Comparison of ENCODE assay signal across 8 cellular contexts in the genomic region with DNA sequence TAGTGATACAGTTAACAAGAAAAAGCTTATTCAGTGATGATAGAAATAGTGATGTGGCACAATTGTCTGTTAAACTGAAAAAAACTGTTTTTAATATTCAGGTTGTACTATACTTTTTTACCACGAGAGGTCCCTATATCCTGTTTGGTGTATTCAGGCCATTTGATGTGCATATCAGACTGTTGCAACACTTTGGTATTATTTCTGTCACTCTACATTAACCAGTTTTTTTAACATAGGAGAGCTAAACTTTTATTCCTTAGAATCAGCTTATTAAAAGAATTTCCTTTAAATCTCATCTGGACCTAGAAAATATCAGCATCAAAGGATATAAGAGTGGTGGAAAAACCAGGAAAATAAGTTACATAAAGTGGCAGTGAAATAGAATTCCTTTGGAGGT. TPM values are rescaled to one million over a fixed set of nuclear protein-coding genes. Genes with fewer than 3 reads are reported as not detected.
DNase-seq lines count a peak whose midpoint lies in the region; ATAC-seq and TF ChIP-seq lines count a peak whose summit lies in the region.

No MANE protein-coding gene starts in this region.

- ATAC-seq in CD8-positive, alpha-beta T cell = peak; percentile 87
- ATAC-seq in GM21360 (IDR thresholded peaks at IDR 0.05; ENCODE audit: unreplicated experiment) = peak; percentile 53

- TF ChIP-seq CTCF in CD8-positive, alpha-beta T cell (IDR thresholded peaks at IDR 0.05) = peak; percentile 69
- TF ChIP-seq CTCF in brain (conservative IDR thresholded peaks at IDR 0.05) (peak; percentile 63 to 75), vagina (IDR thresholded peaks at IDR 0.05) (peak in 2 of 3 experiments; percentile 13 to 40)

- peaks cover 14% of the 10 kb centered on the region for H3K36me3 Mint-ChIP-seq in CD8-positive, alpha-beta T cell
- H3K36me3 Mint-ChIP-seq in brain = no peaks in the 10 kb centered on the region

- DNase-seq in CD8-positive, alpha-beta T cell = no peak
- DNase-seq in NCI-H2227 treated with DMSO at 0.1 percent for 48 hours (lab: John Stamatoyannopoulos, UW) (peak; percentile 26), kidney tubule cell (ENCODE audit: low spot score) (peak; percentile 44), vagina (ENCODE audit: extremely low spot score in 2 of 2) (no peak), NCI-H187 treated with DMSO at 0.1 percent for 48 hours (lab: John Stamatoyannopoulos, UW) (no peak)
- DNase-seq in stimulated activated CD8-positive, alpha-beta memory T cell treated with anti-CD3 and anti-CD28 coated beads, Interleukin-4, amount 100 ng/mL, for 48 hours = no peak

- H3K9me3 ChIP-seq in CD8-positive, alpha-beta T cell (ENCODE audit: low read length) = no peaks in the 10 kb centered on the region
- no peaks in the 10 kb centered on the region for H3K9me3 ChIP-seq in vagina

- intact Hi-C loops in CD8-positive, alpha-beta T cell (cut with DNase I, micrococcal nuclease) = loop anchor here (2.0 to 10.0 kb wide), 7 partner anchors 50 to 430 kb away; a partner anchor contains a TSS
- intact Hi-C loops in vagina (cut with DNase I) = no loop called here

- H3K4me1 Mint-ChIP-seq in CD8-positive, alpha-beta T cell (ENCODE audit: low read depth) = peaks cover 5% of the 10 kb centered on the region
- H3K4me1 Mint-ChIP-seq in brain = peaks cover 22% of the 10 kb centered on the region

- H3K27ac ChIP-seq in CD8-positive, alpha-beta T cell (ENCODE audit: low read depth, low read length) = no peak overlapping the region
- no peak overlapping the region for H3K27ac ChIP-seq in vagina

- H3K27me3 ChIP-seq in CD8-positive, alpha-beta T cell (ENCODE audit: insufficient read depth, low read length) = no peaks in the 10 kb centered on the region
- no peaks in the 10 kb centered on the region for H3K27me3 ChIP-seq in vagina

- H3K36me3 ChIP-seq in CD8-positive, alpha-beta T cell (ENCODE audit: insufficient read depth, low read length) = peaks cover 5% of the 10 kb centered on the region
- H3K36me3 ChIP-seq in vagina = peaks cover 0 to 6% of the 10 kb centered on the region in 2 donors

- H3K27ac Mint-ChIP-seq in CD8-positive, alpha-beta T cell = peak overlapping the region; percentile 27
- peak overlapping the region in 2 of 5 experiments; percentile 7 to 56 for H3K27ac Mint-ChIP-seq in brain

- POLR2A ChIA-PET in CD8-positive, alpha-beta T cell (lab: Charles Lee) = interaction anchor here (1.8 kb wide), 1 partner anchor 62 kb away, joined by 6 read pairs; a partner anchor contains a TSS

- H3K4me3 Mint-ChIP-seq in CD8-positive, alpha-beta T cell = no peak overlapping the region
- peak overlapping the region in 1 of 5 experiments; percentile 8 for H3K4me3 Mint-ChIP-seq in brain

- no peaks in the 10 kb centered on the region for H3K4me1 ChIP-seq in CD8-positive, alpha-beta T cell (ENCODE audit: insufficient read depth, low read length)
- no peaks in the 10 kb centered on the region for H3K4me1 ChIP-seq in vagina

- TF ChIP-seq POLR2A in vagina (IDR thresholded peaks at IDR 0.05) = no peak

- H3K4me3 ChIP-seq in CD8-positive, alpha-beta T cell (ENCODE audit: low read depth, low read length) = no peak overlapping the region
- H3K4me3 ChIP-seq in vagina = no peak overlapping the region

- CTCF ChIA-PET in CD8-positive, alpha-beta T cell (lab: Charles Lee) = interaction anchor here (0.9 to 3.0 kb wide), 9 partner anchors 9 to 301 kb away, joined by 3 to 10 read pairs (median 4); a partner anchor contains a TSS

- H3K9me3 Mint-ChIP-seq in CD8-positive, alpha-beta T cell = no peaks in the 10 kb centered on the region
- H3K9me3 Mint-ChIP-seq in brain = no peaks in the 10 kb centered on the region

- H3K27me3 Mint-ChIP-seq in CD8-positive, alpha-beta T cell (ENCODE audit: low read depth) = no peaks in the 10 kb centered on the region
- H3K27me3 Mint-ChIP-seq in brain = peaks cover 3% of the 10 kb centered on the region

RNA-seq across cellular contexts. Expression of a gene that starts 36.8 kb away (rescaled TPM):
- 10 to 100 TPM; 51.0 to 51.6 TPM for total RNA-seq in CD8-positive, alpha-beta T cell
- polyA plus RNA-seq in brain (ENCODE audit: insufficient read depth, low read depth, low replicate concordance) = 90.3 TPM
- total RNA-seq in vagina = 11.8 TPM

Comparison
In these comparisons a context has a peak if more than half of its experiments do, and no peak if none do; other contexts are left out.
1. DNase-seq: peak in NCI-H2227 treated with DMSO at 0.1 percent for 48 hours (single experiment) and kidney tubule cell (single experiment); none in CD8-positive, alpha-beta T cell (0 of 7), vagina (0 of 2), NCI-H187 treated with DMSO at 0.1 percent for 48 hours (single experiment) and stimulated activated CD8-positive, alpha-beta memory T cell treated with anti-CD3 and anti-CD28 coated beads, Interleukin-4, amount 100 ng/mL, for 48 hours (single experiment).
2. Peak in every context shown above with its lines, with median percentiles within 50 percentile points of each other: CTCF ChIP-seq.